8 cellular contexts compared by ENCODE assay signal in genomic region chr7:112938895-112939588, GRCh38.
DNase-seq lines count a peak whose midpoint lies in the region; ATAC-seq and TF ChIP-seq lines count a peak whose summit lies in the region.

No MANE protein-coding gene starts in this region.

- peak overlapping the region; percentile 94 for H3K4me2 ChIP-seq in GM23338

- peaks cover 49% of the 10 kb centered on the region for H3K79me2 ChIP-seq in GM23338 (replicated peaks; ENCODE audit: insufficient read depth)

- H3K27ac ChIP-seq in CD8-positive, alpha-beta T cell (ENCODE audit: low read depth, low read length) = peak overlapping the region; percentile 75
- H3K27ac ChIP-seq in GM23338 (ENCODE audit: low read depth) (peak overlapping the region; percentile 89), vagina (peak overlapping the region; percentile 79)

- H3K9me2 ChIP-seq in GM23338 (ENCODE audit: insufficient read depth) = no peaks in the 10 kb centered on the region

- peak overlapping the region; percentile 86 for H2AFZ ChIP-seq in GM23338

- peaks cover 27% of the 10 kb centered on the region for H3K4me1 ChIP-seq in CD8-positive, alpha-beta T cell (ENCODE audit: insufficient read depth, low read length)
- H3K4me1 ChIP-seq in GM23338 (ENCODE audit: insufficient read depth) = peaks cover 9% of the 10 kb centered on the region
- H3K4me1 ChIP-seq in vagina = peaks cover 51% of the 10 kb centered on the region

- DNase-seq in CD8-positive, alpha-beta T cell = peak in 5 of 7 experiments; percentile 10 to 62 (median 35)
- DNase-seq in GM23338 (ENCODE audit: low spot score) (peak; percentile 87), NCI-H748 (lab: John Stamatoyannopoulos, UW; ENCODE audit: unreplicated experiment) (peak; percentile 66), cardiac septum (ENCODE audit: low spot score) (peak; percentile 71), omental fat pad (ENCODE audit: low spot score) (peak; percentile 23), vagina (ENCODE audit: extremely low spot score in 2 of 2) (no peak), dedifferentiated amniotic fluid mesenchymal stem cell (ENCODE audit: extremely low spot score) (no peak)
- peak; percentile 2 for DNase-seq in activated naive CD8-positive, alpha-beta T cell treated with anti-CD3 and anti-CD28 coated beads, Interleukin-2, amount 50 U/mL, for 16 hours (ENCODE audit: low read depth, low spot score)

- peak overlapping the region; percentile 89 for H3K4me3 ChIP-seq in CD8-positive, alpha-beta T cell (ENCODE audit: low read depth, low read length)
- H3K4me3 ChIP-seq in GM23338 = peak overlapping the region; percentile 55
- H3K4me3 ChIP-seq in vagina = peak overlapping the region; percentile 76 to 95

- peak overlapping the region; percentile 93 for H3K4me3 Mint-ChIP-seq in CD8-positive, alpha-beta T cell
- peak overlapping the region; percentile 92 for H3K4me3 Mint-ChIP-seq in GM23338

- peaks cover 48% of the 10 kb centered on the region for H3K4me1 Mint-ChIP-seq in CD8-positive, alpha-beta T cell (ENCODE audit: low read depth)
- H3K4me1 Mint-ChIP-seq in GM23338 = peaks cover 23% of the 10 kb centered on the region

- POLR2A ChIA-PET in CD8-positive, alpha-beta T cell (lab: Charles Lee) = interaction anchor here (1.3 to 2.5 kb wide), 3 partner anchors 13 to 489 kb away, joined by 3 to 13 read pairs (median 4); partner anchors contain the start of gene IFRD1

- H3K27ac Mint-ChIP-seq in CD8-positive, alpha-beta T cell = peak overlapping the region; percentile 92
- H3K27ac Mint-ChIP-seq in GM23338 = peak overlapping the region; percentile 85

- no peaks in the 10 kb centered on the region for H3K36me3 ChIP-seq in CD8-positive, alpha-beta T cell (ENCODE audit: insufficient read depth, low read length)
- H3K36me3 ChIP-seq in GM23338 (ENCODE audit: insufficient read depth) (no peaks in the 10 kb centered on the region), vagina (no peaks in the 10 kb centered on the region)

- H3F3A ChIP-seq in GM23338 (replicated peaks; ENCODE audit: low read depth) = no peaks in the 10 kb centered on the region

- no peak for TF ChIP-seq POLR2A in vagina (IDR thresholded peaks at IDR 0.05)

- peak; percentile 5 for ATAC-seq in CD8-positive, alpha-beta T cell
- ATAC-seq in GM23338 (peak; percentile 65), omental fat pad (ENCODE audit: low FRiP score) (peak; percentile 0)

- TF ChIP-seq CTCF in CD8-positive, alpha-beta T cell (IDR thresholded peaks at IDR 0.05) = no peak
- TF ChIP-seq CTCF in GM23338 (conservative IDR thresholded peaks at IDR 0.05; ENCODE audit: low read depth in 2 of 2) (no peak), omental fat pad (IDR thresholded peaks at IDR 0.05) (no peak), vagina (IDR thresholded peaks at IDR 0.05) (no peak)

- intact Hi-C loops in CD8-positive, alpha-beta T cell (cut with DNase I, micrococcal nuclease) = loop anchor here (1.0 to 5.0 kb wide), 3 partner anchors 72 to 179 kb away; partner anchors contain the start of genes SMIM30 (in 1 of the 2) and TMEM168 (in 1 of the 2)
- intact Hi-C loops in cardiac septum (cut with DNase I) (no loop called here), vagina (cut with DNase I) (loop anchor here (10.0 kb wide), 1 partner anchor 176 kb away; the partner anchor contains the start of gene SMIM30)

- no peaks in the 10 kb centered on the region for H3K27me3 ChIP-seq in CD8-positive, alpha-beta T cell (ENCODE audit: insufficient read depth, low read length)
- H3K27me3 ChIP-seq in GM23338 (ENCODE audit: insufficient read depth) = no peaks in the 10 kb centered on the region
- no peaks in the 10 kb centered on the region for H3K27me3 ChIP-seq in vagina

- H3K9me3 Mint-ChIP-seq in CD8-positive, alpha-beta T cell = no peaks in the 10 kb centered on the region
- H3K9me3 Mint-ChIP-seq in GM23338 = no peaks in the 10 kb centered on the region

- H3K9me3 ChIP-seq in CD8-positive, alpha-beta T cell (ENCODE audit: low read length) = no peaks in the 10 kb centered on the region
- no peaks in the 10 kb centered on the region for H3K9me3 ChIP-seq in vagina

- peaks cover 14% of the 10 kb centered on the region for H3K36me3 Mint-ChIP-seq in CD8-positive, alpha-beta T cell
- H3K36me3 Mint-ChIP-seq in GM23338 (ENCODE audit: low read depth) = no peaks in the 10 kb centered on the region

- H4K20me1 ChIP-seq in GM23338 (replicated peaks; ENCODE audit: insufficient read depth) = peaks cover 7% of the 10 kb centered on the region; the same call in 1 of the 2 replicates

- CTCF ChIA-PET in CD8-positive, alpha-beta T cell (lab: Charles Lee) = no interaction called here

- H3K27me3 Mint-ChIP-seq in CD8-positive, alpha-beta T cell (ENCODE audit: low read depth) = no peaks in the 10 kb centered on the region
- peaks cover 5% of the 10 kb centered on the region for H3K27me3 Mint-ChIP-seq in GM23338 (ENCODE audit: insufficient read depth, low read depth, poor library complexity)

TF ChIP-seq in GM23338, 12 proteins besides CTCF, POLR2A, EP300 and RAD21:
- peak; percentile 15; the same call in 1 of the 2 replicates for TF ChIP-seq CREB1 (CRISPR knock-in tag; IDR thresholded peaks at IDR 0.05; ENCODE audit: low read depth)
- no peak for TF ChIP-seq STAT1 (IDR thresholded peaks at IDR 0.05; ENCODE audit: unreplicated experiment)
- TF ChIP-seq REST (IDR thresholded peaks at IDR 0.05; ENCODE audit: unreplicated experiment) = peak; percentile 52
- no peak for TF ChIP-seq EZH2 (IDR thresholded peaks at IDR 0.05; ENCODE audit: low read depth, unreplicated experiment)
- TF ChIP-seq JUNB (IDR thresholded peaks at IDR 0.05; ENCODE audit: unreplicated experiment) = no peak
- no peak for TF ChIP-seq EZH2phosphoT487 (IDR thresholded peaks at IDR 0.05; ENCODE audit: unreplicated experiment)
- TF ChIP-seq ZNF331 (CRISPR knock-in tag; IDR thresholded peaks at IDR 0.05; ENCODE audit: low read depth) = no peak

Comparison
In these comparisons a context has a peak if more than half of its experiments do, and no peak if none do; other contexts are left out.
1. ATAC-seq: peak in every context shown above with its lines; median percentile 65 in GM23338; 5 in CD8-positive, alpha-beta T cell; 0 in omental fat pad.
2. DNase-seq: peak in CD8-positive, alpha-beta T cell (5 of 7), GM23338 (single experiment), NCI-H748 (single experiment), activated naive CD8-positive, alpha-beta T cell treated with anti-CD3 and anti-CD28 coated beads, Interleukin-2, amount 50 U/mL, for 16 hours (single experiment), cardiac septum (single experiment) and omental fat pad (single experiment); none in vagina (0 of 2) and dedifferentiated amniotic fluid mesenchymal stem cell (single experiment).
3. Peak in every context shown above with its lines, with median percentiles within 50 percentile points of each other: H3K27ac ChIP-seq and H3K4me3 ChIP-seq.